Comparison of ENCODE assay signal across 7 cellular contexts in genomic region chr5:132086277-132086794, GRCh38. TPM values are rescaled to one million over a fixed set of nuclear protein-coding genes. Genes with fewer than 3 reads are reported as not detected.
DNase-seq lines count a peak whose midpoint lies in the region; ATAC-seq and TF ChIP-seq lines count a peak whose summit lies in the region.

No MANE protein-coding gene starts in this region.

- H3K36me3 Mint-ChIP-seq in stimulated activated effector memory CD8-positive, alpha-beta T cell treated with anti-CD3 and anti-CD28 coated beads, Interleukin-12 subunit alpha, Interleukin-12 subunit beta, amount 100 ng/mL, for 72 hours, result peaks cover 6% of the 10 kb centered on the region

- ATAC-seq in SK-N-SH treated with all-trans-retinoic acid at 6 μM for 48 hours (peak; percentile 91), foreskin keratinocyte (peak; percentile 91)
- no peak for ATAC-seq in stimulated activated effector memory CD8-positive, alpha-beta T cell treated with anti-CD3 and anti-CD28 coated beads, Interleukin-12 subunit alpha, Interleukin-12 subunit beta, amount 100 ng/mL, for 72 hours

- no peak overlapping the region for H3K4me3 ChIP-seq in HFF-Myc (replicated peaks; ENCODE audit: low read depth, low read length)

- peaks cover 32% of the 10 kb centered on the region for H3K4me1 ChIP-seq in foreskin keratinocyte

- no peaks in the 10 kb centered on the region for H3K27me3 ChIP-seq in foreskin keratinocyte

- no peak for TF ChIP-seq CTCF in HFF-Myc (IDR thresholded peaks at IDR 0.05; ENCODE audit: low read depth, low read length, missing control alignments)
- TF ChIP-seq CTCF in foreskin keratinocyte (conservative IDR thresholded peaks at IDR 0.05), result no peak

- peaks cover 67% of the 10 kb centered on the region for H3K4me1 Mint-ChIP-seq in stimulated activated effector memory CD8-positive, alpha-beta T cell treated with anti-CD3 and anti-CD28 coated beads, Interleukin-12 subunit alpha, Interleukin-12 subunit beta, amount 100 ng/mL, for 72 hours

- DNase-seq in HFF-Myc (ENCODE audit: extremely low read depth, low read depth) (peak; percentile 93), foreskin keratinocyte (peak; percentile 90 to 95), NCI-H526 treated with DMSO at 0.1 percent for 48 hours (lab: John Stamatoyannopoulos, UW) (no peak), NK-92 (lab: John Stamatoyannopoulos, UW; ENCODE audit: unreplicated experiment) (no peak), pons (ENCODE audit: low spot score) (no peak)
- no peak for DNase-seq in stimulated activated effector memory CD8-positive, alpha-beta T cell treated with anti-CD3 and anti-CD28 coated beads, Interleukin-12 subunit alpha, Interleukin-12 subunit beta, amount 100 ng/mL, for 72 hours (ENCODE audit: low spot score in 2 of 2)

- H3K4me3 Mint-ChIP-seq in stimulated activated effector memory CD8-positive, alpha-beta T cell treated with anti-CD3 and anti-CD28 coated beads, Interleukin-12 subunit alpha, Interleukin-12 subunit beta, amount 100 ng/mL, for 72 hours, result no peak overlapping the region

- H3K27ac ChIP-seq in foreskin keratinocyte, result peak overlapping the region; percentile 50

- no peaks in the 10 kb centered on the region for H3K9me3 Mint-ChIP-seq in stimulated activated effector memory CD8-positive, alpha-beta T cell treated with anti-CD3 and anti-CD28 coated beads, Interleukin-12 subunit alpha, Interleukin-12 subunit beta, amount 100 ng/mL, for 72 hours

- H3K27ac Mint-ChIP-seq in stimulated activated effector memory CD8-positive, alpha-beta T cell treated with anti-CD3 and anti-CD28 coated beads, Interleukin-12 subunit alpha, Interleukin-12 subunit beta, amount 100 ng/mL, for 72 hours, result peak overlapping the region; percentile 69

TF ChIP-seq in SK-N-SH treated with all-trans-retinoic acid at 6 μM for 48 hours, 23 proteins besides CTCF, POLR2A, EP300 and RAD21:
- TF ChIP-seq TSHZ2 (CRISPR knock-in tag; IDR thresholded peaks at IDR 0.05) (no peak), SNAI2 (CRISPR knock-in tag; IDR thresholded peaks at IDR 0.05) (no peak), ISL1 (CRISPR knock-in tag; IDR thresholded peaks at IDR 0.05) (peak; percentile 19; the same call in 1 of the 2 replicates)

RNA-seq across cellular contexts. Expression of gene CSF2, which starts 12.7 kb away (rescaled TPM):
- total RNA-seq in foreskin keratinocyte, result 7.9 and 25.2 TPM in 2 replicates
- polyA plus RNA-seq in foreskin keratinocyte, result 9.7 and 30.4 TPM in 2 replicates

RNA-seq across cellular contexts. Expression of gene IL3, which starts 25.9 kb away (rescaled TPM):
- total RNA-seq in foreskin keratinocyte, result not detected in 2 replicates
- polyA plus RNA-seq in foreskin keratinocyte, result not detected in 2 replicates

Comparison
In these comparisons a context has a peak if more than half of its experiments do, and no peak if none do; other contexts are left out.
1. DNase-seq: peak in HFF-Myc (single experiment) and foreskin keratinocyte (2 of 2); none in stimulated activated effector memory CD8-positive, alpha-beta T cell treated with anti-CD3 and anti-CD28 coated beads, Interleukin-12 subunit alpha, Interleukin-12 subunit beta, amount 100 ng/mL, for 72 hours (0 of 2), NCI-H526 treated with DMSO at 0.1 percent for 48 hours (single experiment), NK-92 (single experiment) and pons (single experiment).